26 cellular contexts compared by ENCODE assay signal in genomic region chr1:183454377-183454776, GRCh38. TPM values are rescaled to one million over a fixed set of nuclear protein-coding genes. Genes with fewer than 3 reads are reported as not detected.
DNase-seq lines count a peak whose midpoint lies in the region; ATAC-seq and TF ChIP-seq lines count a peak whose summit lies in the region.
"Had no signal": no experiment of that assay in that cellular context is flagged by ENCODE, and none has a peak within 500 bp of the region (broad histone marks: within the 10 kb centered on the region; RNA-seq: fewer than 3 reads in every experiment).

No MANE protein-coding gene starts in this region.

- CTCF ChIA-PET in RWPE1 (lab: Yijun Ruan, JAX), result no interaction called here

- no peak overlapping the region for H3K27ac ChIP-seq in RWPE1
- H3K27ac ChIP-seq: left ventricle myocardium inferior had no signal

- H3K4me3 ChIP-seq in AG10803 (ENCODE audit: low read length) (no peak overlapping the region), H7 (ENCODE audit: insufficient read depth, low read depth, low read length) (no peak overlapping the region)
- H3K4me3 ChIP-seq: HAP-1, left ventricle myocardium inferior had no signal

- TF ChIP-seq CTCF in AG10803 (conservative IDR thresholded peaks at IDR 0.05; ENCODE audit: low read length) (no peak), RWPE1 (conservative IDR thresholded peaks at IDR 0.05; ENCODE audit: low read depth) (no peak)

- H3K27me3 ChIP-seq in H7 (ENCODE audit: control insufficient read depth, insufficient read depth, low read length), result no peaks in the 10 kb centered on the region

- DNase-seq in AG10803 (ENCODE audit: low read depth), result peak; percentile 32
- DNase-seq in H4 (ENCODE audit: low spot score), result peak; percentile 37
- DNase-seq in RWPE1 (ENCODE audit: low spot score), result peak; percentile 41
- peak; percentile 71 for DNase-seq in islet precursor cell
- no peak for DNase-seq in effector CD8-positive, alpha-beta T cell (lab: John Stamatoyannopoulos, UW)
- DNase-seq in NOMO-1 treated with dmso at 0.1 percent for 144 hours (lab: John Stamatoyannopoulos, UW; ENCODE audit: unreplicated experiment), result no peak
- DNase-seq in H7, result no peak
- DNase-seq: activated CD8-positive, alpha-beta T cell treated with anti-CD3 and anti-CD28 coated beads for 36 hours; activated naive CD4-positive, alpha-beta T cell treated with anti-CD3 and anti-CD28 coated beads, Interleukin-2, amount 10 ng/mL, durations not matched to agents 7 days and 5 days; activated T-cell treated with anti-CD3 and anti-CD28 coated beads, Interleukin-2, amount 50 U/mL, for 4 hours; aorta; CD8-positive, alpha-beta T cell; cerebellar nuclear complex; effector CD4-positive, alpha-beta T cell; glutamatergic neuron; KG1; left ventricle myocardium inferior; NCI-H1092; NCI-H2081; NCI-H510A treated with DMSO at 0.1 percent for 48 hours; stimulated activated CD8-positive, alpha-beta memory T cell treated with anti-CD3 and anti-CD28 coated beads, Interleukin-4, amount 100 ng/mL, for 48 hours; T-helper 17 cell had no signal

- no peaks in the 10 kb centered on the region for H3K36me3 ChIP-seq in H7 (replicated peaks; ENCODE audit: control insufficient read depth, insufficient read depth, low read length)
- H3K36me3 ChIP-seq: HAP-1, left ventricle myocardium inferior had no signal

- POLR2A ChIA-PET in RWPE1 (lab: Yijun Ruan, JAX; ENCODE audit: low non-redundant PET), result no interaction called here

- ATAC-seq in GM21381 (IDR thresholded peaks at IDR 0.05; ENCODE audit: unreplicated experiment), result no peak
- ATAC-seq: activated CD8-positive, alpha-beta T cell treated with anti-CD3 and anti-CD28 coated beads for 36 hours; activated T-cell treated with anti-CD3 and anti-CD28 coated beads, Interleukin-2, amount 50 U/mL, for 4 hours; CD8-positive, alpha-beta T cell; Right ventricle myocardium inferior; T-helper 17 cell; WTC11 had no signal

RNA-seq across cellular contexts. Expression of gene SMG7, which starts 17.9 kb away (rescaled TPM):
- 19.5 and 30.5 TPM in 2 replicates for total RNA-seq in H4 (2014; rRNA removed; shearing (Covaris generic))
- total RNA-seq in H7 (2014; rRNA removed; shearing (Covaris generic)), result 21.9 and 37.6 TPM in 2 replicates

RNA-seq across cellular contexts. Expression of gene NMNAT2, which starts 36.2 kb away (rescaled TPM):
- 0.14 and 1.4 TPM in 2 replicates for total RNA-seq in H4 (2014; rRNA removed; shearing (Covaris generic))
- total RNA-seq in H7 (2014; rRNA removed; shearing (Covaris generic)), result 1.6 and 5.2 TPM in 2 replicates
- total RNA-seq: activated CD8-positive, alpha-beta T cell treated with anti-CD3 and anti-CD28 coated beads for 36 hours; activated T-cell treated with anti-CD3 and anti-CD28 coated beads, Interleukin-2, amount 50 U/mL, for 4 hours; CD8-positive, alpha-beta T cell; T-helper 17 cell had no signal

Comparison
In these comparisons a context has a peak if more than half of its experiments do, and no peak if none do; other contexts are left out.
1. DNase-seq: peak in AG10803 (single experiment), H4 (single experiment), RWPE1 (single experiment) and islet precursor cell (single experiment); none in effector CD8-positive, alpha-beta T cell (single experiment), NOMO-1 treated with dmso at 0.1 percent for 144 hours (single experiment) and H7 (single experiment).